In genomic region chr6:35368038-35368887, GRCh38 we compare ENCODE assay signal across 9 cellular contexts. TPM values are rescaled to one million over a fixed set of nuclear protein-coding genes. Genes with fewer than 3 reads are reported as not detected.
DNase-seq lines count a peak whose midpoint lies in the region; ATAC-seq and TF ChIP-seq lines count a peak whose summit lies in the region.
"Had no signal": no experiment of that assay in that cellular context is flagged by ENCODE, and none has a peak within 500 bp of the region (broad histone marks: within the 10 kb centered on the region; RNA-seq: fewer than 3 reads in every experiment).

No MANE protein-coding gene starts in this region.

- H3K36me3 ChIP-seq in HAP-1 (replicated peaks), result no peaks in the 10 kb centered on the region

- TF ChIP-seq CTCF in 22Rv1 (IDR thresholded peaks at IDR 0.05), result no peak
- no peak for TF ChIP-seq CTCF in fibroblast of the aortic adventitia (IDR thresholded peaks at IDR 0.05; ENCODE audit: insufficient read depth, low read length)

- no peaks in the 10 kb centered on the region for H3K4me1 ChIP-seq in HAP-1

- H3K27ac ChIP-seq in 22Rv1, result peak overlapping the region; percentile 48

- no peak for ATAC-seq in GM19467 (IDR thresholded peaks at IDR 0.05; ENCODE audit: unreplicated experiment)

- peak; percentile 82 for DNase-seq in GM04503 (ENCODE audit: low read depth)
- DNase-seq in SW480 (ENCODE audit: low spot score), result peak; percentile 95
- peak; percentile 95 for DNase-seq in fibroblast of the aortic adventitia (ENCODE audit: low read depth)
- no peak for DNase-seq in NCI-H774 (lab: John Stamatoyannopoulos, UW)
- no peak for DNase-seq in HK-2 (ENCODE audit: unreplicated experiment)
- no peak for DNase-seq in HAP-1 (ENCODE audit: low spot score in 2 of 2)
- DNase-seq: kidney had no signal

- in situ Hi-C loops in HAP-1 (cut with MboI; ENCODE audit: low sequenced_read_pairs), result no loop called here

- H3K4me3 ChIP-seq in fibroblast of the aortic adventitia (ENCODE audit: low read depth, low read length) (no peak overlapping the region), HAP-1 (no peak overlapping the region)

- no peaks in the 10 kb centered on the region for H3K9me3 ChIP-seq in HAP-1

- no peaks in the 10 kb centered on the region for H3K27me3 ChIP-seq in HAP-1 (ENCODE audit: low read depth)

RNA-seq across cellular contexts. Expression of gene PPARD, which starts 25.9 kb away (rescaled TPM):
- 1.3 and 10.4 TPM in 2 replicates for total RNA-seq in fibroblast of the aortic adventitia (ENCODE audit: low replicate concordance)

Comparison
In these comparisons a context has a peak if more than half of its experiments do, and no peak if none do; other contexts are left out.
1. DNase-seq: peak in GM04503 (single experiment), SW480 (single experiment) and fibroblast of the aortic adventitia (single experiment); none in NCI-H774 (single experiment), HK-2 (single experiment) and HAP-1 (0 of 2).